Comparison of ENCODE assay signal across 7 cellular contexts in genomic region chrX:68832516-68833447, GRCh38. TPM values are rescaled to one million over a fixed set of nuclear protein-coding genes. Genes with fewer than 3 reads are reported as not detected.
DNase-seq lines count a peak whose midpoint lies in the region; ATAC-seq and TF ChIP-seq lines count a peak whose summit lies in the region.

No MANE protein-coding gene starts in this region.

- H3K4me3 ChIP-seq in subcutaneous abdominal adipose tissue (ENCODE audit: low read depth in 1 of 5, low read length in 5 of 5) (peak overlapping the region in 4 of 5 donors; percentile 77 to 85 (median 80)), BE2C (ENCODE audit: low read depth, low read length) (no peak overlapping the region)

- peak overlapping the region; percentile 82 for H3K27ac ChIP-seq in subcutaneous abdominal adipose tissue (ENCODE audit: low read depth, low read length)

- no peaks in the 10 kb centered on the region for H3K27me3 Mint-ChIP-seq in central memory CD8-positive, alpha-beta T cell
- no peaks in the 10 kb centered on the region for H3K27me3 Mint-ChIP-seq in memory B cell

- no peak for TF ChIP-seq CTCF in BE2C (IDR thresholded peaks at IDR 0.05; ENCODE audit: low read depth, low read length)

- peaks cover 4 to 77% (median 52%) of the 10 kb centered on the region in 5 donors for H3K4me1 ChIP-seq in subcutaneous abdominal adipose tissue (ENCODE audit: control insufficient read depth in 5 of 5, insufficient read depth in 5 of 5, low read length in 5 of 5)
- H3K4me1 ChIP-seq in BE2C = no peaks in the 10 kb centered on the region

- DNase-seq in KBM-7 (peak; percentile 22), memory B cell (ENCODE audit: low spot score in 2 of 2) (no peak), BE2C (no peak), NCI-H2081 (lab: John Stamatoyannopoulos, UW) (no peak)
- no peak for DNase-seq in central memory CD8-positive, alpha-beta T cell (ENCODE audit: low spot score in 2 of 2)

- H3K9me3 ChIP-seq in subcutaneous abdominal adipose tissue (ENCODE audit: control insufficient read depth in 5 of 5, low read length in 5 of 5) (peaks cover 0 to 3% (median 0%) of the 10 kb centered on the region in 5 donors), BE2C (no peaks in the 10 kb centered on the region)

- H3K36me3 ChIP-seq in subcutaneous abdominal adipose tissue (ENCODE audit: control insufficient read depth in 5 of 5, insufficient read depth in 5 of 5, low read length in 5 of 5) = peaks cover 0 to 5% (median 0%) of the 10 kb centered on the region in 5 donors
- H3K36me3 ChIP-seq in BE2C = no peaks in the 10 kb centered on the region

- H3K9me3 Mint-ChIP-seq in central memory CD8-positive, alpha-beta T cell = no peaks in the 10 kb centered on the region
- no peaks in the 10 kb centered on the region for H3K9me3 Mint-ChIP-seq in memory B cell

- no peak overlapping the region for H3K27ac Mint-ChIP-seq in central memory CD8-positive, alpha-beta T cell (ENCODE audit: low read depth)
- H3K27ac Mint-ChIP-seq in memory B cell = peak overlapping the region; percentile 76

- in situ Hi-C loops in KBM-7 (cut with MboI; ENCODE audit: low pct_unique_long_range_greater_than_20kb, low sequenced_read_pairs) = no loop called here

- H3K4me3 Mint-ChIP-seq in central memory CD8-positive, alpha-beta T cell = peak overlapping the region; percentile 94
- no peak overlapping the region for H3K4me3 Mint-ChIP-seq in memory B cell

- peaks cover 30% of the 10 kb centered on the region for H3K4me1 Mint-ChIP-seq in central memory CD8-positive, alpha-beta T cell
- peaks cover 25% of the 10 kb centered on the region for H3K4me1 Mint-ChIP-seq in memory B cell

- ATAC-seq in central memory CD8-positive, alpha-beta T cell (replicated peaks; ENCODE audit: extremely low read depth, poor library complexity, severe bottlenecking) = no peak
- ATAC-seq in memory B cell (ENCODE audit: low read depth) (no peak), HG02885 (IDR thresholded peaks at IDR 0.05; ENCODE audit: poor library complexity, unreplicated experiment) (no peak)

- H3K27me3 ChIP-seq in subcutaneous abdominal adipose tissue (ENCODE audit: control insufficient read depth in 5 of 5, insufficient read depth in 4 of 5, low read length in 5 of 5) (peaks cover 0 to 12% (median 8%) of the 10 kb centered on the region in 5 donors), BE2C (no peaks in the 10 kb centered on the region)

- H3K9ac ChIP-seq in subcutaneous abdominal adipose tissue (ENCODE audit: low read length in 5 of 5) = peak overlapping the region in 4 of 5 donors; percentile 23 to 77 (median 64)

- H3K36me3 Mint-ChIP-seq in central memory CD8-positive, alpha-beta T cell (ENCODE audit: insufficient read depth) = peaks cover 3% of the 10 kb centered on the region
- H3K36me3 Mint-ChIP-seq in memory B cell = peaks cover 3% of the 10 kb centered on the region

RNA-seq across cellular contexts. Expression of gene EFNB1, which starts 4.0 kb away (rescaled TPM):
- polyA plus RNA-seq in BE2C (2012; ENCODE audit: insufficient read depth, insufficient read length, low read depth) = 29.7 TPM
